In genomic region chr5:139885857-139886208, GRCh38 we compare ENCODE assay signal across 9 cellular contexts.
"Had no signal": no experiment of that assay in that cellular context is flagged by ENCODE, and none has a peak within 500 bp of the region (broad histone marks: within the 10 kb centered on the region; RNA-seq: fewer than 3 reads in every experiment).

No MANE protein-coding gene starts in this region.

- FAIRE-seq: HepG2 had no signal

- H3K27ac ChIP-seq: GM23248, HL-60 had no signal

- H2AFZ ChIP-seq: GM23248 had no signal

- DNase-seq: GM23248, GOT3, H7, KG1 had no signal

- H3K9me3 Mint-ChIP-seq: IgD-negative memory B cell had no signal

- H3K9me3 ChIP-seq: HAP-1 had no signal

- H3K36me3 ChIP-seq: HAP-1 had no signal

- H3K9ac ChIP-seq: GM23248 had no signal

- H3K36me3 Mint-ChIP-seq: IgD-negative memory B cell had no signal

- ATAC-seq: HCT116, HepG2 had no signal

- H3K4me3 ChIP-seq: GM23248, HAP-1 had no signal
